Comparison of ENCODE assay signal across 1 cellular context in the genomic region with DNA sequence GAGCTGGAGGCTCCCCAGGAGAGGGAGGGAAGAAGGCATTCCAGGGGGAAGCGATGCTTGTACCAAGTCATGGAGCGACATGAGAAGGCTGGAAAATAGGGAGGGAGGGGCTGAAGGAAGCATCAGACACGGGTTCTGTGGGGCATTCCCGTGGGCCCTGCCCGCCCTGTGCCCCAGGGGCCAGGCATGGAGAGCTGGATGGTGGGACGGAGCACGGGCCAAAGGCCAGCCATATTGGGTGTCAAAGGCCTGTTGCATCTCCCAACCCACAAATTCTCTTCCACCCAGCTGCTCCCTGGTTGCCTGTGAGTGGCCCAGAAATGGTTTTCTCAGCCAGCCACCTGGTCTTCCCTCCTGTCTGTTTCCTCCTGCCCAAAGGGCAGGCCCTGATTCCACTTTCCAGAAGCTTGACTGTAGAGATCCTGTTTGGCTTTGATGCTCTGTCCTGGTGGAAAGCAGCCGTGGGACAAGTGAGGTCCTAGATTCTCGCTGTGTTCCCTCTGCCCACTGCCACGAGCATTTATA.
TF ChIP-seq lines count a peak whose summit lies in the region.

No MANE protein-coding gene starts in this region.

TF ChIP-seq in A549, 52 proteins besides CTCF, POLR2A, EP300 and RAD21 (continued from another document):
- TF ChIP-seq, protein P1, sequence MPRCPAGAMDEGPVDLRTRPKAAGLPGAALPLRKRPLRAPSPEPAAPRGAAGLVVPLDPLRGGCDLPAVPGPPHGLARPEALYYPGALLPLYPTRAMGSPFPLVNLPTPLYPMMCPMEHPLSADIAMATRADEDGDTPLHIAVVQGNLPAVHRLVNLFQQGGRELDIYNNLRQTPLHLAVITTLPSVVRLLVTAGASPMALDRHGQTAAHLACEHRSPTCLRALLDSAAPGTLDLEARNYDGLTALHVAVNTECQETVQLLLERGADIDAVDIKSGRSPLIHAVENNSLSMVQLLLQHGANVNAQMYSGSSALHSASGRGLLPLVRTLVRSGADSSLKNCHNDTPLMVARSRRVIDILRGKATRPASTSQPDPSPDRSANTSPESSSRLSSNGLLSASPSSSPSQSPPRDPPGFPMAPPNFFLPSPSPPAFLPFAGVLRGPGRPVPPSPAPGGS (IDR thresholded peaks at IDR 0.05) = no peak
- TF ChIP-seq, protein P2, sequence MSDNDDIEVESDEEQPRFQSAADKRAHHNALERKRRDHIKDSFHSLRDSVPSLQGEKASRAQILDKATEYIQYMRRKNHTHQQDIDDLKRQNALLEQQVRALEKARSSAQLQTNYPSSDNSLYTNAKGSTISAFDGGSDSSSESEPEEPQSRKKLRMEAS (IDR thresholded peaks at IDR 0.05) = no peak
- TF ChIP-seq SMC3 (IDR thresholded peaks at IDR 0.05) (no peak), CHD4 (IDR thresholded peaks at IDR 0.05; ENCODE audit: borderline replicate concordance) (no peak), TFCP2L1 (CRISPR knock-in tag; IDR thresholded peaks at IDR 0.05) (no peak), TP53 (CRISPR knock-in tag; IDR thresholded peaks at IDR 0.05) (no peak), HOXA7 (CRISPR knock-in tag; IDR thresholded peaks at IDR 0.05) (no peak), POLR2AphosphoS2 (conservative IDR thresholded peaks at IDR 0.05; ENCODE audit: low read length) (no peak), ESRRA (IDR thresholded peaks at IDR 0.05; ENCODE audit: borderline replicate concordance, low read length) (no peak), BHLHE40 (IDR thresholded peaks at IDR 0.05; ENCODE audit: low read depth, low read length) (no peak), FOSB (CRISPR knock-in tag; IDR thresholded peaks at IDR 0.05) (no peak), CBX2 (IDR thresholded peaks at IDR 0.05; ENCODE audit: borderline replicate concordance, low read depth) (no peak)
TF ChIP-seq in A549: peak in this region for 0.
